Comparison of ENCODE assay signal across 8 cellular contexts in the genomic region with DNA sequence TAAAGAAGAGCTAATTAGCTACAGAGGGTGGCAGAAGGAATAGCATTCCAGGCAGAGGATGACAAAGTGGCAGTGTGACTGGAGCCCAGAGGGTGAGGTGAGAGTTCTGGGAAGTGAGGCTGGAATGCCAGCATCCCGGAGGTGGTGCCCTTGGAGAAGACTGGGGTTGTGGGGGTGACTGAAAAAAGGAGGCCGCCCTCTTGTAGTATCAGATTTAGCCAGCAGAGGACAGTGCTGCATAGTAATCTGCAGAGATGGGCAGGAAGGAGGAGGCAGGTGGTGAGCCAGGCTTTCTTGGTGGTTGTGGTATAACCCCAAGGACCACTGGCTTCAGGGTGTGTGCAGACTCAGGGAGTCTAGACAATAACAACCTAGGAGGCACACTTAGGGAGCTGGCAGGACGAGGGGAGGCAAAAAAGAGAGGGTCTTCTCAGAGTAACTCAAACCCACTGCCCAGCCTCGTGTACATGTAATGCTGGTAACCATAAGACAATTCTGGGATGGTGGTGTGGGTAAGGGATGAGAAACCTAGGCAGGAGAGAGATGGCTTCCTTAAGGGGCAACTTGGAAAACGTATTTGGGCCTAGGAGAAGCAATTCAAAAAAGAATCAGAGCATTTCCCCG. TPM values are rescaled to one million over a fixed set of nuclear protein-coding genes. Genes with fewer than 3 reads are reported as not detected.
DNase-seq lines count a peak whose midpoint lies in the region; ATAC-seq and TF ChIP-seq lines count a peak whose summit lies in the region.

No MANE protein-coding gene starts in this region.

- H3K4me3 ChIP-seq in heart left ventricle (no peak overlapping the region), Panc1 (ENCODE audit: low read depth in 2 of 2, low read length in 2 of 2) (no peak overlapping the region), fibroblast of villous mesenchyme (ENCODE audit: low read depth, low read length) (no peak overlapping the region), sigmoid colon (no peak overlapping the region)

- TF ChIP-seq EP300 in sigmoid colon (IDR thresholded peaks at IDR 0.05): no peak

- POLR2A ChIA-PET in Panc1 (lab: Charles Lee): interaction anchor here (0.6 kb wide), 1 partner anchor 265 kb away, joined by 9 read pairs; no protein-coding TSS in a partner anchor

- H3K27me3 Mint-ChIP-seq in activated T-cell treated with anti-CD3 and anti-CD28 coated beads, Interleukin-2, amount 50 U/mL, for 24 hours: no peaks in the 10 kb centered on the region

- no peak for DNase-seq in heart left ventricle
- DNase-seq in cardiac septum (ENCODE audit: low spot score): no peak
- DNase-seq in HuH-7.5 (ENCODE audit: low spot score): peak; percentile 44
- peak; percentile 56 for DNase-seq in Panc1 (ENCODE audit: low read depth, low spot score)
- DNase-seq in activated T-cell treated with anti-CD3 and anti-CD28 coated beads, Interleukin-2, amount 50 U/mL, for 24 hours: peak; percentile 73
- DNase-seq in fibroblast of villous mesenchyme (ENCODE audit: low read depth): peak; percentile 55
- DNase-seq in sigmoid colon: no peak

- 52 to 59% (median 56%) methylated on average over 6 of the region's 6 CpGs for WGBS in heart left ventricle, 4 donors
- 58 to 70% methylated on average over 6 of the region's 6 CpGs for WGBS in sigmoid colon, 2 donors

- H3K36me3 ChIP-seq in heart left ventricle (peaks cover 0 to 9% (median 0%) of the 10 kb centered on the region in 9 donors), Panc1 (ENCODE audit: control insufficient read depth, insufficient read depth, low read length) (no peaks in the 10 kb centered on the region), sigmoid colon (peaks cover 0 to 11% (median 0%) of the 10 kb centered on the region in 4 donors)

- TF ChIP-seq POLR2A in heart left ventricle (IDR thresholded peaks at IDR 0.05) (no peak), sigmoid colon (IDR thresholded peaks at IDR 0.05) (no peak)

- H3K9me3 ChIP-seq in heart left ventricle: peaks cover 0 to 7% (median 0%) of the 10 kb centered on the region in 12 donors
- no peaks in the 10 kb centered on the region for H3K9me3 ChIP-seq in Panc1 (ENCODE audit: control insufficient read depth, insufficient read depth, low read depth, low read length)
- no peaks in the 10 kb centered on the region for H3K9me3 ChIP-seq in sigmoid colon

- peaks cover 3% of the 10 kb centered on the region for H3K4me1 Mint-ChIP-seq in activated T-cell treated with anti-CD3 and anti-CD28 coated beads, Interleukin-2, amount 50 U/mL, for 24 hours (ENCODE audit: low read depth)

- no peak overlapping the region for H3K27ac Mint-ChIP-seq in activated T-cell treated with anti-CD3 and anti-CD28 coated beads, Interleukin-2, amount 50 U/mL, for 24 hours

- intact Hi-C loops in heart left ventricle (cut with DNase I): loop anchor here in 4 of 10 donors (5.0 to 10.0 kb wide), 3 partner anchors 135 to 143 kb away; a partner anchor contains a TSS
- intact Hi-C loops in cardiac septum (cut with DNase I): no loop called here
- intact Hi-C loops in Panc1 (cut with micrococcal nuclease; ENCODE audit: unreplicated experiment): loop anchor here (1.0 to 5.0 kb wide), 2 partner anchors 120 to 138 kb away; no protein-coding TSS in a partner anchor
- intact Hi-C loops in sigmoid colon (cut with DNase I): loop anchor here (5.0 kb wide), 1 partner anchor 140 kb away; no protein-coding TSS in a partner anchor

- H3K36me3 Mint-ChIP-seq in activated T-cell treated with anti-CD3 and anti-CD28 coated beads, Interleukin-2, amount 50 U/mL, for 24 hours (ENCODE audit: low read depth): no peaks in the 10 kb centered on the region

- H3K27me3 ChIP-seq in heart left ventricle (no peaks in the 10 kb centered on the region), Panc1 (ENCODE audit: control insufficient read depth, insufficient read depth, low read length) (no peaks in the 10 kb centered on the region), sigmoid colon (no peaks in the 10 kb centered on the region)

- TF ChIP-seq CTCF in heart left ventricle (IDR thresholded peaks at IDR 0.05) (peak; percentile 23 to 65 (median 52)), Panc1 (IDR thresholded peaks at IDR 0.05) (peak; percentile 97), fibroblast of villous mesenchyme (IDR thresholded peaks at IDR 0.05; ENCODE audit: insufficient read depth, low read depth, low read length) (peak; percentile 80), sigmoid colon (IDR thresholded peaks at IDR 0.05) (peak; percentile 17 to 83 (median 67))

- no peak overlapping the region for H3K27ac ChIP-seq in heart left ventricle
- no peak overlapping the region for H3K27ac ChIP-seq in Panc1 (ENCODE audit: low read length)
- no peak overlapping the region for H3K27ac ChIP-seq in sigmoid colon

- no TSS peak for BruUV-seq in Panc1 (replicated peaks; lab: Mats Ljungman, UMichigan)

- H3K4me1 ChIP-seq in heart left ventricle (no peaks in the 10 kb centered on the region), Panc1 (ENCODE audit: control insufficient read depth, insufficient read depth, low read length) (no peaks in the 10 kb centered on the region), sigmoid colon (no peaks in the 10 kb centered on the region)

- H3K9me3 Mint-ChIP-seq in activated T-cell treated with anti-CD3 and anti-CD28 coated beads, Interleukin-2, amount 50 U/mL, for 24 hours: no peaks in the 10 kb centered on the region

- in situ Hi-C loops in Panc1 (cut with HindIII; ENCODE audit: low pct_unique_long_range_greater_than_20kb, low sequenced_read_pairs): no loop called here

- no peak overlapping the region for H3K4me3 Mint-ChIP-seq in activated T-cell treated with anti-CD3 and anti-CD28 coated beads, Interleukin-2, amount 50 U/mL, for 24 hours

- CTCF ChIA-PET in Panc1 (lab: Charles Lee): interaction anchor here (0.6 to 1.6 kb wide), 2 partner anchors 118 to 119 kb away, joined by 4 to 7 read pairs; no protein-coding TSS in a partner anchor

- ATAC-seq in heart left ventricle (peak in 2 of 4 donors; percentile 26 to 35), Panc1 (peak; percentile 91), HG02840 (IDR thresholded peaks at IDR 0.05; ENCODE audit: low FRiP score, unreplicated experiment) (no peak)

RNA-seq across cellular contexts. Expression of a gene that starts 30.5 kb away (rescaled TPM):
- total RNA-seq in heart left ventricle (10 to 100 TPM in 4 of 9 donors, 1 to 10 TPM in 5; 2.3 to 18.6 (median 9.2) TPM), cardiac septum (14.3 TPM), Panc1 (2021; ENCODE audit: unreplicated experiment) (not detected), fibroblast of villous mesenchyme (under 0.01 TPM in 1 of 2 replicates, not detected in the other), sigmoid colon (10 to 100 TPM; 11.2 to 23.0 (median 15.9) TPM)
- polyA plus RNA-seq in heart left ventricle (10 to 100 TPM in 1 of 2 donors, 1 to 10 TPM in 1; 2.9 to 12.5 TPM), sigmoid colon (1 to 10 TPM in 2 of 3 donors, under 1 TPM in 1; 0.69 to 4.3 (median 1.8) TPM)
- not detected for polyA plus RNA-seq in Panc1 (2012; ENCODE audit: insufficient read length)

RNA-seq across cellular contexts. Expression of a gene that starts 43.6 kb away (rescaled TPM):
- 10 to 100 TPM in 8 of 9 donors, 1 to 10 TPM in 1; 9.5 to 24.0 (median 15.2) TPM for total RNA-seq in heart left ventricle
- polyA plus RNA-seq in heart left ventricle: 10 to 100 TPM in 1 of 2 donors, 1 to 10 TPM in 1; 9.9 to 24.1 TPM
- total RNA-seq in cardiac septum: 16.7 TPM
- total RNA-seq in Panc1 (2021; ENCODE audit: unreplicated experiment): 25.2 TPM
- 19.1 TPM for polyA plus RNA-seq in Panc1 (2012; ENCODE audit: insufficient read length)
- 19.3 and 22.9 TPM in 2 replicates for total RNA-seq in fibroblast of villous mesenchyme
- total RNA-seq in sigmoid colon: 10 to 100 TPM; 12.6 to 33.4 (median 27.2) TPM
- polyA plus RNA-seq in sigmoid colon: 10 to 100 TPM in 1 of 3 donors, 1 to 10 TPM in 2; 7.6 to 15.0 (median 9.6) TPM

RNA-seq across cellular contexts. Expression of a gene that starts 48.8 kb away (rescaled TPM):
- total RNA-seq in heart left ventricle (1 to 10 TPM in 3 of 9 donors, under 1 TPM in 6; 0.19 to 1.9 (median 0.53) TPM), cardiac septum (0.22 TPM), Panc1 (2021; ENCODE audit: unreplicated experiment) (not detected), fibroblast of villous mesenchyme (not detected in 2 replicates), sigmoid colon (not detected)
- polyA plus RNA-seq in heart left ventricle (1 to 10 TPM in 1 of 2 donors, under 1 TPM in 1; 0.35 to 1.9 TPM), sigmoid colon (1 to 10 TPM; 3.2 to 5.4 (median 3.7) TPM)
- polyA plus RNA-seq in Panc1 (2012; ENCODE audit: insufficient read length): not detected

Comparison
In these comparisons a context has a peak if more than half of its experiments do, and no peak if none do; other contexts are left out.
1. DNase-seq: peak in HuH-7.5 (single experiment), Panc1 (single experiment), activated T-cell treated with anti-CD3 and anti-CD28 coated beads, Interleukin-2, amount 50 U/mL, for 24 hours (single experiment) and fibroblast of villous mesenchyme (single experiment); none in heart left ventricle (0 of 5), cardiac septum (single experiment) and sigmoid colon (single experiment).
2. Peak in every context shown above with its lines, with median percentiles within 50 percentile points of each other: CTCF ChIP-seq.